Comparison of ENCODE assay signal across 8 cellular contexts in genomic region chr18:46213295-46213694, GRCh38.
DNase-seq lines count a peak whose midpoint lies in the region; ATAC-seq, FAIRE-seq and TF ChIP-seq lines count a peak whose summit lies in the region.

No MANE protein-coding gene starts in this region.

- H3K27ac Mint-ChIP-seq in natural killer cell: peak overlapping the region in 1 of 2 donors; percentile 63
- H3K27ac Mint-ChIP-seq in natural killer cell treated with Interleukin-12 subunit alpha and Interleukin-12 subunit beta and Interleukin-15 and Interleukin-18, amount 100 ng/mL, for 72 hours: no peak overlapping the region

- peaks cover 9% of the 10 kb centered on the region for H3K36me3 Mint-ChIP-seq in natural killer cell
- peaks cover 14% of the 10 kb centered on the region for H3K36me3 Mint-ChIP-seq in natural killer cell treated with Interleukin-12 subunit alpha and Interleukin-12 subunit beta and Interleukin-15 and Interleukin-18, amount 100 ng/mL, for 72 hours

- ATAC-seq in natural killer cell (peak; percentile 65 to 73 (median 71)), GM21737 (IDR thresholded peaks at IDR 0.05; ENCODE audit: unreplicated experiment) (no peak)
- no peak for ATAC-seq in natural killer cell treated with Interleukin-12 subunit alpha and Interleukin-12 subunit beta and Interleukin-15 and Interleukin-18, amount 100 ng/mL, for 72 hours

- TF ChIP-seq POLR2A in Peyer's patch (IDR thresholded peaks at IDR 0.05): no peak

- intact Hi-C loops in natural killer cell (cut with micrococcal nuclease): loop anchor here (1.0 to 5.0 kb wide), 3 partner anchors 39 to 65 kb away; no protein-coding TSS in a partner anchor

- no peak for DNase-seq in natural killer cell
- no peak for DNase-seq in natural killer cell treated with Interleukin-12 subunit alpha and Interleukin-12 subunit beta and Interleukin-15 and Interleukin-18, amount 100 ng/mL, for 72 hours (ENCODE audit: low spot score)
- DNase-seq in Peyer's patch: no peak
- peak; percentile 11 for DNase-seq in fibroblast of the aortic adventitia (ENCODE audit: low read depth)
- peak; percentile 10 for DNase-seq in urothelium cell line (ENCODE audit: low spot score)
- DNase-seq in NCI-H128 (lab: John Stamatoyannopoulos, UW; ENCODE audit: unreplicated experiment): no peak
- no peak for DNase-seq in Ammon's horn (ENCODE audit: low spot score)

- H3K4me1 Mint-ChIP-seq in natural killer cell: peaks cover 60 to 69% of the 10 kb centered on the region in 2 donors
- peaks cover 36 to 46% of the 10 kb centered on the region in 2 donors for H3K4me1 Mint-ChIP-seq in natural killer cell treated with Interleukin-12 subunit alpha and Interleukin-12 subunit beta and Interleukin-15 and Interleukin-18, amount 100 ng/mL, for 72 hours (ENCODE audit: low read depth in 2 of 2)

- no peak for FAIRE-seq in urothelium cell line (lab: Jason Lieb, UNC)

- H3K4me3 Mint-ChIP-seq in natural killer cell: peak overlapping the region; percentile 52
- no peak overlapping the region for H3K4me3 Mint-ChIP-seq in natural killer cell treated with Interleukin-12 subunit alpha and Interleukin-12 subunit beta and Interleukin-15 and Interleukin-18, amount 100 ng/mL, for 72 hours

- H3K27me3 ChIP-seq in Peyer's patch: no peaks in the 10 kb centered on the region

- H3K27ac ChIP-seq in Peyer's patch: no peak overlapping the region

- H3K36me3 ChIP-seq in Peyer's patch: peaks cover 0 to 13% (median 0%) of the 10 kb centered on the region in 3 donors

- H3K4me1 ChIP-seq in Peyer's patch: peaks cover 0 to 6% (median 0%) of the 10 kb centered on the region in 4 donors

- no peaks in the 10 kb centered on the region for H3K27me3 Mint-ChIP-seq in natural killer cell (ENCODE audit: low read depth in 2 of 2)
- no peaks in the 10 kb centered on the region for H3K27me3 Mint-ChIP-seq in natural killer cell treated with Interleukin-12 subunit alpha and Interleukin-12 subunit beta and Interleukin-15 and Interleukin-18, amount 100 ng/mL, for 72 hours

- H3K9me3 ChIP-seq in Peyer's patch: no peaks in the 10 kb centered on the region

- peak; percentile 71 for TF ChIP-seq CTCF in natural killer cell (IDR thresholded peaks at IDR 0.05)
- TF ChIP-seq CTCF in Peyer's patch (IDR thresholded peaks at IDR 0.05): peak in 5 of 6 experiments; percentile 17 to 69 (median 51)
- TF ChIP-seq CTCF in fibroblast of the aortic adventitia (IDR thresholded peaks at IDR 0.05; ENCODE audit: insufficient read depth, low read length): peak; percentile 36

- H3K4me3 ChIP-seq in Peyer's patch: no peak overlapping the region
- H3K4me3 ChIP-seq in fibroblast of the aortic adventitia (ENCODE audit: low read depth, low read length): no peak overlapping the region

- no peaks in the 10 kb centered on the region for H3K9me3 Mint-ChIP-seq in natural killer cell
- H3K9me3 Mint-ChIP-seq in natural killer cell treated with Interleukin-12 subunit alpha and Interleukin-12 subunit beta and Interleukin-15 and Interleukin-18, amount 100 ng/mL, for 72 hours: no peaks in the 10 kb centered on the region

Comparison
In these comparisons a context has a peak if more than half of its experiments do, and no peak if none do; other contexts are left out.
1. ATAC-seq: peak in natural killer cell (3 of 3); none in natural killer cell treated with Interleukin-12 subunit alpha and Interleukin-12 subunit beta and Interleukin-15 and Interleukin-18, amount 100 ng/mL, for 72 hours (0 of 2) and GM21737 (single experiment).
2. DNase-seq: peak in fibroblast of the aortic adventitia (single experiment) and urothelium cell line (single experiment); none in natural killer cell (single experiment), natural killer cell treated with Interleukin-12 subunit alpha and Interleukin-12 subunit beta and Interleukin-15 and Interleukin-18, amount 100 ng/mL, for 72 hours (single experiment), Peyer's patch (0 of 3), NCI-H128 (single experiment) and Ammon's horn (single experiment).
3. Peak in every context shown above with its lines, with median percentiles within 50 percentile points of each other: CTCF ChIP-seq.